ENCODE assay signal across 19 cellular contexts in the genomic region with DNA sequence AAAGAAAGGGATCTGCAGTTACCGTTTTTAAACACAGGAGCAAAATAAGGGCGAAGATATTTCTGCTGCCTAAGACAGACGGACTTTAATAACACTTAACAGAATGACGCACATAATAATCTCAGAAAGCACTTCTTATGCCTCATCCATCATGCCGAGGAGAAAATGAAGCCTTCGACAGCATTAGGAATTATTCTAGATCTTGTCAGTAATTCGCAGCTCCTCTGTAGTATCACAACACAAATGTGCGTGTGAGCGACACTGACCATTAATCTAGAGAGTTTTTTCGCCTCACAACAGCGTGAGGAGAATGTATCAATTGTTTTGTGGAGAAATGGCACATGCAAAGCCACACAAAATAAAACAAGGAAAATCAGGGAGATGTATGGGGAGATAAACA.
DNase-seq lines count a peak whose midpoint lies in the region; ATAC-seq, FAIRE-seq and TF ChIP-seq lines count a peak whose summit lies in the region.
"Had no signal": no experiment of that assay in that cellular context is flagged by ENCODE, and none has a peak within 500 bp of the region (broad histone marks: within the 10 kb centered on the region; RNA-seq: fewer than 3 reads in every experiment).

No MANE protein-coding gene starts in this region.

- no peak overlapping the region for H4K91ac ChIP-seq in H1 (replicated peaks; ENCODE audit: insufficient read length, low read length)

- no peak for ATAC-seq in A549
- ATAC-seq in stimulated activated naive B cell treated with anti-CD40 and anti-IgM and Interleukin-4, amounts not matched to agents 10 μg/mL and 1 μg/mL and 100 μg/mL, for 72 hours (replicated peaks), result no peak
- no peak for ATAC-seq in foreskin keratinocyte
- ATAC-seq: HCT116 had no signal

- FAIRE-seq in A549 (lab: Jason Lieb, UNC) (no peak), H1 (lab: Jason Lieb, UNC) (no peak)
- FAIRE-seq: G401.6, GM12892 had no signal

- H3K4me1 ChIP-seq in A549, result no peaks in the 10 kb centered on the region
- peaks cover 0 to 7% (median 3%) of the 10 kb centered on the region in 4 experiments; a peak in 4 of 7 replicates for H3K4me1 ChIP-seq in H1 (replicated peaks in 1 of 4; ENCODE audit: control insufficient read depth in 3 of 4, insufficient read depth in 4 of 4, low read length in 3 of 4)
- H3K4me1 ChIP-seq in foreskin keratinocyte, result no peaks in the 10 kb centered on the region

- H3K27me3 Mint-ChIP-seq in stimulated activated naive B cell treated with anti-CD40 and anti-IgM and Interleukin-4, amounts not matched to agents 10 μg/mL and 1 μg/mL and 100 μg/mL, for 72 hours, result peaks cover 28 to 53% of the 10 kb centered on the region in 2 donors

- H2BK5ac ChIP-seq in H1 (ENCODE audit: low read depth, low read length), result no peak overlapping the region

- H3K23ac ChIP-seq in H1 (ENCODE audit: insufficient read length), result no peak overlapping the region

- H3K4me3 ChIP-seq in A549 (no peak overlapping the region), H1 (ENCODE audit: extremely low read depth in 1 of 4, insufficient read depth in 2 of 4, low read depth in 3 of 4, low read length in 4 of 4) (no peak overlapping the region), neural cell (ENCODE audit: low read length) (peak overlapping the region; percentile 48)
- H3K4me3 ChIP-seq: GM23248 had no signal

- no peak overlapping the region for H3K27ac Mint-ChIP-seq in stimulated activated naive B cell treated with anti-CD40 and anti-IgM and Interleukin-4, amounts not matched to agents 10 μg/mL and 1 μg/mL and 100 μg/mL, for 72 hours
- H3K27ac Mint-ChIP-seq: CD4-positive, alpha-beta memory T cell; H9 had no signal

- TF ChIP-seq CTCF in A549 (IDR thresholded peaks at IDR 0.05), result no peak
- no peak for TF ChIP-seq CTCF in H1 (IDR thresholded peaks at IDR 0.05; ENCODE audit: control extremely low read depth in 1 of 3, insufficient read depth in 1 of 3, low read depth in 1 of 3, low read length in 3 of 3)
- no peak for TF ChIP-seq CTCF in neural cell (IDR thresholded peaks at IDR 0.05; ENCODE audit: poor library complexity, severe bottlenecking)
- no peak for TF ChIP-seq CTCF in foreskin keratinocyte (conservative IDR thresholded peaks at IDR 0.05)

- H4K5ac ChIP-seq in H1 (ENCODE audit: insufficient read length, low read depth, low read length), result no peak overlapping the region

- H3K9ac ChIP-seq in H1 (replicated peaks in 1 of 4; ENCODE audit: extremely low read depth in 1 of 4, low read depth in 3 of 4, low read length in 3 of 4), result no peak overlapping the region
- peak overlapping the region; percentile 64 for H3K9ac ChIP-seq in neural cell (ENCODE audit: low read length)
- H3K9ac ChIP-seq: GM23248 had no signal

- H3K4me2 ChIP-seq in A549 (no peak overlapping the region), H1 (ENCODE audit: insufficient read depth in 1 of 2, low read depth in 2 of 2, low read length in 2 of 2) (no peak overlapping the region), neural cell (ENCODE audit: low read length) (peak overlapping the region; percentile 66)

- no peak overlapping the region for H3K18ac ChIP-seq in H1 (ENCODE audit: extremely low read depth, low read length)

- H3K56ac ChIP-seq in H1 (replicated peaks; ENCODE audit: insufficient read length, low read depth, low read length), result no peak overlapping the region

- no peaks in the 10 kb centered on the region for H3K9me3 Mint-ChIP-seq in stimulated activated naive B cell treated with anti-CD40 and anti-IgM and Interleukin-4, amounts not matched to agents 10 μg/mL and 1 μg/mL and 100 μg/mL, for 72 hours
- H3K9me3 Mint-ChIP-seq: H9 had no signal

- no peak overlapping the region for H2BK20ac ChIP-seq in H1 (ENCODE audit: low read length)

- peaks cover 2% of the 10 kb centered on the region for H3F3A ChIP-seq in neural cell (ENCODE audit: insufficient read depth, low read length, poor library complexity, severe bottlenecking)

- no peak for TF ChIP-seq RAD21 in A549 (conservative IDR thresholded peaks at IDR 0.05 in 1 of 2, IDR thresholded peaks at IDR 0.05 in 1 of 2)
- no peak for TF ChIP-seq RAD21 in H1 (IDR thresholded peaks at IDR 0.05 in 1 of 2, conservative IDR thresholded peaks at IDR 0.05 in 1 of 2; ENCODE audit: low read depth in 2 of 2, low read length in 2 of 2)
- no peak for TF ChIP-seq RAD21 in neural cell (conservative IDR thresholded peaks at IDR 0.05)

- H4K20me1 ChIP-seq in H1 (replicated peaks in 1 of 2; ENCODE audit: control insufficient read depth in 1 of 2, insufficient read depth in 2 of 2, low read length in 2 of 2) (no peaks in the 10 kb centered on the region), neural cell (ENCODE audit: insufficient read depth) (no peaks in the 10 kb centered on the region)

- H2BK12ac ChIP-seq in H1 (ENCODE audit: low read depth, low read length), result no peak overlapping the region

- H3K4ac ChIP-seq in H1 (replicated peaks; ENCODE audit: insufficient read length, low read depth, low read length), result no peak overlapping the region

- no peak overlapping the region for H2BK120ac ChIP-seq in H1 (replicated peaks; ENCODE audit: low read depth, low read length)

- no peak overlapping the region for H4K8ac ChIP-seq in H1 (ENCODE audit: extremely low read depth, insufficient read depth, low read length)

- POLR2A ChIA-PET in A549 (lab: Yijun Ruan, JAX), result no interaction called here
- POLR2A ChIA-PET in H1 (lab: Charles Lee; ENCODE audit: partially characterized antibody), result no interaction called here

- DNase-seq in A549 (ENCODE audit: low read depth in 1 of 2, low spot score in 1 of 2) (no peak), NCI-H2227 treated with DMSO at 0.1 percent for 48 hours (lab: John Stamatoyannopoulos, UW) (peak; percentile 60), H1 (ENCODE audit: low read depth in 1 of 2, low spot score in 2 of 2) (no peak), foreskin keratinocyte (no peak), DMS153 (lab: John Stamatoyannopoulos, UW) (no peak), HPDE6-E6E7 (ENCODE audit: extremely low spot score) (no peak)
- DNase-seq in stimulated activated naive B cell treated with anti-CD40 and anti-IgM and Interleukin-4, amounts not matched to agents 10 μg/mL and 1 μg/mL and 100 μg/mL, for 72 hours, result no peak
- DNase-seq: 8988T; C1 segment of cervical spinal cord; Calu3; CD4-positive, alpha-beta memory T cell; COR-L47; DND-41; GM23248; H9 had no signal

- no peaks in the 10 kb centered on the region for H3K9me2 ChIP-seq in neural cell (ENCODE audit: insufficient read depth, low read length)

- TF ChIP-seq EP300 in A549 (IDR thresholded peaks at IDR 0.05) (no peak), H1 (IDR thresholded peaks at IDR 0.05; ENCODE audit: borderline replicate concordance in 1 of 2, low read depth in 2 of 2, low read length in 2 of 2) (no peak), neural cell (conservative IDR thresholded peaks at IDR 0.05; ENCODE audit: poor library complexity, severe bottlenecking) (peak; percentile 77)

- H3K4me1 Mint-ChIP-seq in stimulated activated naive B cell treated with anti-CD40 and anti-IgM and Interleukin-4, amounts not matched to agents 10 μg/mL and 1 μg/mL and 100 μg/mL, for 72 hours, result peaks cover 7% of the 10 kb centered on the region in 2 donors

- peaks cover 8% of the 10 kb centered on the region for H3K23me2 ChIP-seq in H1 (ENCODE audit: low read depth, low read length)

- no peak overlapping the region for H3K4me3 Mint-ChIP-seq in stimulated activated naive B cell treated with anti-CD40 and anti-IgM and Interleukin-4, amounts not matched to agents 10 μg/mL and 1 μg/mL and 100 μg/mL, for 72 hours
- H3K4me3 Mint-ChIP-seq: CD4-positive, alpha-beta memory T cell; H9 had no signal

- H2BK15ac ChIP-seq in H1 (ENCODE audit: low read length), result no peak overlapping the region

- CTCF ChIA-PET in A549 (lab: Yijun Ruan, JAX), result interaction anchor here (2.6 kb wide), 1 partner anchor 8 kb away, joined by 12 read pairs; no protein-coding TSS in a partner anchor
- CTCF ChIA-PET in H1 (lab: Charles Lee; ENCODE audit: partially characterized antibody), result no interaction called here

- H3K27ac ChIP-seq in A549 (no peak overlapping the region), H1 (ENCODE audit: low read depth, low read length) (no peak overlapping the region), neural cell (ENCODE audit: low read length) (peak overlapping the region; percentile 99), foreskin keratinocyte (no peak overlapping the region)
- H3K27ac ChIP-seq: GM23248 had no signal

- H3K36me3 ChIP-seq in H1 (ENCODE audit: control insufficient read depth in 2 of 4, insufficient read depth in 4 of 4, low read length in 3 of 4), result no peaks in the 10 kb centered on the region
- H3K36me3 ChIP-seq in neural cell (ENCODE audit: insufficient read depth, low read length), result no peaks in the 10 kb centered on the region

- H3K79me2 ChIP-seq in H1 (ENCODE audit: control insufficient read depth in 1 of 2, insufficient read depth in 2 of 2, low read length in 2 of 2) (no peaks in the 10 kb centered on the region), neural cell (replicated peaks; ENCODE audit: insufficient read depth, low read length) (peaks cover 78% of the 10 kb centered on the region)

- H2AFZ ChIP-seq in H1 (ENCODE audit: low read length) (0 out of 2 replicates have a peak overlapping the region, but pooled peaks have one; percentile 13), neural cell (ENCODE audit: low read depth, low read length) (no peak overlapping the region)
- H2AFZ ChIP-seq: GM23248 had no signal

- TF ChIP-seq POLR2A in A549 (IDR thresholded peaks at IDR 0.05; ENCODE audit: low read length) (no peak), H1 (IDR thresholded peaks at IDR 0.05; ENCODE audit: control extremely low read depth in 1 of 2, low read depth in 2 of 2, low read length in 2 of 2) (no peak)

- no peaks in the 10 kb centered on the region for H3K79me1 ChIP-seq in H1 (ENCODE audit: low read depth, low read length)

- WGBS in A549 (ENCODE audit: missing lambda C conversion rate), result 25% methylated on average over 11 of the region's 11 CpGs
- WGBS in H1 (ENCODE audit: extremely low coverage in 1 of 2, insufficient coverage in 1 of 2, insufficient read length in 1 of 2, insufficient replicate concordance in 2 of 2, low coverage in 1 of 2, low lambda C conversion rate in 2 of 2, missing lambda C conversion rate in 1 of 2), 2 experiments, result 89% methylated on average over 11 of the region's 11 CpGs; no CpG with 5 or more reads in 1 of the 2 experiments

- H3K36me3 Mint-ChIP-seq in stimulated activated naive B cell treated with anti-CD40 and anti-IgM and Interleukin-4, amounts not matched to agents 10 μg/mL and 1 μg/mL and 100 μg/mL, for 72 hours, result no peaks in the 10 kb centered on the region
- H3K36me3 Mint-ChIP-seq: CD4-positive, alpha-beta memory T cell had no signal

- no peaks in the 10 kb centered on the region for H3K27me3 ChIP-seq in H1 (replicated peaks in 1 of 4; ENCODE audit: control insufficient read depth in 3 of 4, extremely low read depth in 1 of 4, insufficient read depth in 3 of 4, low read length in 3 of 4)
- no peaks in the 10 kb centered on the region for H3K27me3 ChIP-seq in neural cell (ENCODE audit: insufficient read depth, low read depth, low read length)
- peaks cover 22% of the 10 kb centered on the region for H3K27me3 ChIP-seq in foreskin keratinocyte

- 0 out of 3 replicates have a peak, but pooled peaks cover 3% of the 10 kb centered on the region for H3K9me3 ChIP-seq in A549
- no peaks in the 10 kb centered on the region for H3K9me3 ChIP-seq in H1 (ENCODE audit: insufficient read depth in 2 of 2, low read depth in 1 of 2, low read length in 1 of 2)
- no peaks in the 10 kb centered on the region for H3K9me3 ChIP-seq in neural cell (ENCODE audit: low read length)

- H3K14ac ChIP-seq in H1 (ENCODE audit: insufficient read length), result no peak overlapping the region

- H2AK5ac ChIP-seq in H1 (ENCODE audit: low read depth, low read length), result no peak overlapping the region
